ENCODE assay signal across 14 cellular contexts in genomic region chr7:100878013-100878412, GRCh38. TPM values are rescaled to one million over a fixed set of nuclear protein-coding genes. Genes with fewer than 3 reads are reported as not detected.
DNase-seq lines count a peak whose midpoint lies in the region; ATAC-seq and TF ChIP-seq lines count a peak whose summit lies in the region.
"Had no signal": no experiment of that assay in that cellular context is flagged by ENCODE, and none has a peak within 500 bp of the region (broad histone marks: within the 10 kb centered on the region; RNA-seq: fewer than 3 reads in every experiment).

No MANE protein-coding gene starts in this region.

- peak overlapping the region; percentile 33 to 99 (median 94) for H3K4me2 ChIP-seq in BLaER1 treated with 17β-estradiol and CSF1 and Interleukin-3, amounts not matched to agents 10 nM and 100 nM
- peak overlapping the region; percentile 92; the same call in 1 of the 2 replicates for H3K4me2 ChIP-seq in DND-41 (ENCODE audit: insufficient read depth, low read length)

- H3K27ac ChIP-seq in BLaER1 treated with 17β-estradiol and CSF1 and Interleukin-3, amounts not matched to agents 10 nM and 100 nM: no peak overlapping the region
- H3K27ac ChIP-seq in DND-41 (ENCODE audit: low read length): no peak overlapping the region
- H3K27ac ChIP-seq: skin epidermis had no signal

- H3K36me3 ChIP-seq in BLaER1 treated with 17β-estradiol and CSF1 and Interleukin-3, amounts not matched to agents 10 nM and 100 nM: peaks cover 70 to 89% (median 85%) of the 10 kb centered on the region in 11 experiments
- peaks cover 87% of the 10 kb centered on the region for H3K36me3 ChIP-seq in DND-41 (ENCODE audit: insufficient read depth, low read length)

- no peak overlapping the region for H2AFZ ChIP-seq in DND-41 (ENCODE audit: low read depth, low read length)

- no peaks in the 10 kb centered on the region for H3K9me3 Mint-ChIP-seq in activated T-helper 2 cell treated with anti-CD3 and anti-CD28 coated beads, Interferon-gamma antibody, Interleukin-2, Interleukin-4, amounts not matched to agents 10 μg/mL and 5 μg/mL and 100 μg/mL, durations not matched to agents 14 hours and 24 hours and 36 hours
- H3K9me3 Mint-ChIP-seq in naive thymus-derived CD8-positive, alpha-beta T cell: no peaks in the 10 kb centered on the region
- H3K9me3 Mint-ChIP-seq: stimulated activated memory B cell treated with anti-CD40 and anti-IgM and Interleukin-4, amounts not matched to agents 10 μg/mL and 1 μg/mL and 100 μg/mL, for 72 hours had no signal

- H3K9me3 ChIP-seq in BLaER1 treated with 17β-estradiol and CSF1 and Interleukin-3, amounts not matched to agents 10 nM and 100 nM (replicated peaks in 1 of 11): peaks cover 0 to 6% (median 0%) of the 10 kb centered on the region in 11 experiments; a peak in 3 of 22 replicates
- H3K9me3 ChIP-seq in DND-41 (ENCODE audit: insufficient read depth, low read length, severe bottlenecking): no peaks in the 10 kb centered on the region

- H3K4me3 ChIP-seq in BLaER1 treated with 17β-estradiol and CSF1 and Interleukin-3, amounts not matched to agents 10 nM and 100 nM: no peak overlapping the region
- H3K4me3 ChIP-seq in DND-41 (ENCODE audit: low read depth in 1 of 2, low read length in 2 of 2): no peak overlapping the region
- no peak overlapping the region for H3K4me3 ChIP-seq in foreskin fibroblast (ENCODE audit: low read depth in 1 of 2, low read length in 2 of 2)
- H3K4me3 ChIP-seq: skin epidermis had no signal

- H3K27me3 Mint-ChIP-seq in activated T-helper 2 cell treated with anti-CD3 and anti-CD28 coated beads, Interferon-gamma antibody, Interleukin-2, Interleukin-4, amounts not matched to agents 10 μg/mL and 5 μg/mL and 100 μg/mL, durations not matched to agents 14 hours and 24 hours and 36 hours (ENCODE audit: low read depth): no peaks in the 10 kb centered on the region
- peaks cover 0 to 3% (median 0%) of the 10 kb centered on the region in 5 donors for H3K27me3 Mint-ChIP-seq in naive thymus-derived CD8-positive, alpha-beta T cell
- H3K27me3 Mint-ChIP-seq: stimulated activated memory B cell treated with anti-CD40 and anti-IgM and Interleukin-4, amounts not matched to agents 10 μg/mL and 1 μg/mL and 100 μg/mL, for 72 hours had no signal

- POLR2A ChIA-PET in naive thymus-derived CD8-positive, alpha-beta T cell (lab: Charles Lee): interaction anchor here (1.2 to 7.2 kb wide), 2 partner anchors 11 kb away, joined by 3 to 165 read pairs; partner anchors contain the start of genes TRIP6 and UFSP1

- H3K4me3 Mint-ChIP-seq in activated T-helper 2 cell treated with anti-CD3 and anti-CD28 coated beads, Interferon-gamma antibody, Interleukin-2, Interleukin-4, amounts not matched to agents 10 μg/mL and 5 μg/mL and 100 μg/mL, durations not matched to agents 14 hours and 24 hours and 36 hours (ENCODE audit: low read depth): peak overlapping the region; percentile 8
- peak overlapping the region in 9 of 10 donors; percentile 10 to 50 (median 33) for H3K4me3 Mint-ChIP-seq in naive thymus-derived CD8-positive, alpha-beta T cell
- H3K4me3 Mint-ChIP-seq: stimulated activated memory B cell treated with anti-CD40 and anti-IgM and Interleukin-4, amounts not matched to agents 10 μg/mL and 1 μg/mL and 100 μg/mL, for 72 hours had no signal

- TF ChIP-seq CTCF in DND-41 (IDR thresholded peaks at IDR 0.05; ENCODE audit: borderline replicate concordance, extremely low read depth, low read length, poor library complexity, severe bottlenecking): no peak
- TF ChIP-seq CTCF in foreskin fibroblast (IDR thresholded peaks at IDR 0.05; ENCODE audit: low read depth, low read length): no peak

- H3K9ac ChIP-seq in BLaER1 treated with 17β-estradiol and CSF1 and Interleukin-3, amounts not matched to agents 10 nM and 100 nM: peak overlapping the region in 9 of 11 experiments; percentile 28 to 96 (median 59); a peak in 15 of 22 replicates
- peak overlapping the region; percentile 22 for H3K9ac ChIP-seq in DND-41 (ENCODE audit: low read depth, low read length)

- peaks cover 83% of the 10 kb centered on the region for H3K79me2 ChIP-seq in DND-41 (ENCODE audit: insufficient read depth, low read length)

- no peak for ATAC-seq in DND-41 (ENCODE audit: insufficient read depth, low read depth)
- no peak for ATAC-seq in naive thymus-derived CD8-positive, alpha-beta T cell
- ATAC-seq: stimulated activated memory B cell treated with anti-CD40 and anti-IgM and Interleukin-4, amounts not matched to agents 10 μg/mL and 1 μg/mL and 100 μg/mL, for 72 hours had no signal

- intact Hi-C loops in activated T-helper 2 cell treated with anti-CD3 and anti-CD28 coated beads, Interferon-gamma antibody, Interleukin-2, Interleukin-4, amounts not matched to agents 10 μg/mL and 5 μg/mL and 100 μg/mL, durations not matched to agents 14 hours and 24 hours and 36 hours (cut with micrococcal nuclease): loop anchor here (10.0 kb wide), 1 partner anchor 293 kb away; the partner anchor contains the start of genes FBXO24 and LRCH4

- peaks cover 90% of the 10 kb centered on the region for H3K36me3 Mint-ChIP-seq in activated T-helper 2 cell treated with anti-CD3 and anti-CD28 coated beads, Interferon-gamma antibody, Interleukin-2, Interleukin-4, amounts not matched to agents 10 μg/mL and 5 μg/mL and 100 μg/mL, durations not matched to agents 14 hours and 24 hours and 36 hours (ENCODE audit: low read depth)
- H3K36me3 Mint-ChIP-seq in naive thymus-derived CD8-positive, alpha-beta T cell: peaks cover 3 to 68% (median 7%) of the 10 kb centered on the region in 3 donors

- peak overlapping the region; percentile 12 for H3K27ac Mint-ChIP-seq in activated T-helper 2 cell treated with anti-CD3 and anti-CD28 coated beads, Interferon-gamma antibody, Interleukin-2, Interleukin-4, amounts not matched to agents 10 μg/mL and 5 μg/mL and 100 μg/mL, durations not matched to agents 14 hours and 24 hours and 36 hours
- H3K27ac Mint-ChIP-seq in naive thymus-derived CD8-positive, alpha-beta T cell: peak overlapping the region in 6 of 10 donors; percentile 3 to 73 (median 51)

- H3K4me1 ChIP-seq in BLaER1 treated with 17β-estradiol and CSF1 and Interleukin-3, amounts not matched to agents 10 nM and 100 nM: peaks cover 49 to 79% (median 70%) of the 10 kb centered on the region in 10 experiments
- peaks cover 52% of the 10 kb centered on the region for H3K4me1 ChIP-seq in DND-41 (ENCODE audit: insufficient read depth, low read length)

- peaks cover 37% of the 10 kb centered on the region for H3K4me1 Mint-ChIP-seq in activated T-helper 2 cell treated with anti-CD3 and anti-CD28 coated beads, Interferon-gamma antibody, Interleukin-2, Interleukin-4, amounts not matched to agents 10 μg/mL and 5 μg/mL and 100 μg/mL, durations not matched to agents 14 hours and 24 hours and 36 hours (ENCODE audit: low read depth)
- H3K4me1 Mint-ChIP-seq in naive thymus-derived CD8-positive, alpha-beta T cell: peaks cover 22 to 62% (median 60%) of the 10 kb centered on the region in 4 donors

- DNase-seq in DND-41 (no peak), foreskin fibroblast (no peak), HuH-7 (ENCODE audit: low spot score) (no peak), pons (ENCODE audit: low spot score) (no peak)
- no peak for DNase-seq in activated T-helper 2 cell treated with anti-CD3 and anti-CD28 coated beads, Interferon-gamma antibody, Interleukin-2, Interleukin-4, amounts not matched to agents 10 μg/mL and 5 μg/mL and 100 μg/mL, durations not matched to agents 14 hours and 24 hours and 36 hours (ENCODE audit: low spot score)
- DNase-seq in naive thymus-derived CD8-positive, alpha-beta T cell: no peak
- DNase-seq: cerebellar nuclear complex, GOT3, mesendoderm, NCI-H1048, SHP77 had no signal

- no peaks in the 10 kb centered on the region for H3K27me3 ChIP-seq in BLaER1 treated with 17β-estradiol and CSF1 and Interleukin-3, amounts not matched to agents 10 nM and 100 nM
- H3K27me3 ChIP-seq in DND-41 (ENCODE audit: insufficient read depth, low read length, poor library complexity): no peaks in the 10 kb centered on the region

- peaks cover 68 to 79% (median 76%) of the 10 kb centered on the region in 11 experiments; a peak in 21 of 22 replicates for H4K20me1 ChIP-seq in BLaER1 treated with 17β-estradiol and CSF1 and Interleukin-3, amounts not matched to agents 10 nM and 100 nM
- H4K20me1 ChIP-seq in DND-41 (ENCODE audit: insufficient read depth, low read length): peaks cover 66% of the 10 kb centered on the region

RNA-seq across cellular contexts. Expression of gene SRRT, which starts 3.1 kb away (rescaled TPM):
- 280 and 290 TPM in 2 replicates for total RNA-seq in activated T-helper 2 cell treated with anti-CD3 and anti-CD28 coated beads, Interferon-gamma antibody, Interleukin-2, Interleukin-4, amounts not matched to agents 10 μg/mL and 5 μg/mL and 100 μg/mL, durations not matched to agents 14 hours and 24 hours and 36 hours
- 100 to 1,000 TPM; 263 to 267 TPM for total RNA-seq in naive thymus-derived CD8-positive, alpha-beta T cell
- 10 to 100 TPM; 51.1 to 69.4 (median 63.2) TPM for polyA plus RNA-seq in naive thymus-derived CD8-positive, alpha-beta T cell

RNA-seq across cellular contexts. Expression of gene TRIP6, which starts 10.8 kb away (rescaled TPM):
- 38.5 and 38.7 TPM in 2 replicates for total RNA-seq in activated T-helper 2 cell treated with anti-CD3 and anti-CD28 coated beads, Interferon-gamma antibody, Interleukin-2, Interleukin-4, amounts not matched to agents 10 μg/mL and 5 μg/mL and 100 μg/mL, durations not matched to agents 14 hours and 24 hours and 36 hours
- total RNA-seq in naive thymus-derived CD8-positive, alpha-beta T cell: 10 to 100 TPM; 14.3 to 16.2 TPM
- 1 to 10 TPM; 3.4 to 6.0 (median 4.9) TPM for polyA plus RNA-seq in naive thymus-derived CD8-positive, alpha-beta T cell

RNA-seq across cellular contexts. Expression of gene UFSP1, which starts 11.5 kb away (rescaled TPM):
- 3.8 and 5.0 TPM in 2 replicates for total RNA-seq in activated T-helper 2 cell treated with anti-CD3 and anti-CD28 coated beads, Interferon-gamma antibody, Interleukin-2, Interleukin-4, amounts not matched to agents 10 μg/mL and 5 μg/mL and 100 μg/mL, durations not matched to agents 14 hours and 24 hours and 36 hours
- 10 to 100 TPM in 1 of 2 experiments, 1 to 10 TPM in 1; 6.5 to 10.9 TPM for total RNA-seq in naive thymus-derived CD8-positive, alpha-beta T cell
- 1 to 10 TPM; 1.1 to 2.7 (median 1.7) TPM for polyA plus RNA-seq in naive thymus-derived CD8-positive, alpha-beta T cell

RNA-seq across cellular contexts. Expression of gene ACHE, which starts 17.7 kb away (rescaled TPM):
- total RNA-seq in activated T-helper 2 cell treated with anti-CD3 and anti-CD28 coated beads, Interferon-gamma antibody, Interleukin-2, Interleukin-4, amounts not matched to agents 10 μg/mL and 5 μg/mL and 100 μg/mL, durations not matched to agents 14 hours and 24 hours and 36 hours: 0.09 and 0.21 TPM in 2 replicates
- under 1 TPM; 0.19 to 0.52 TPM for total RNA-seq in naive thymus-derived CD8-positive, alpha-beta T cell
- not detected for polyA plus RNA-seq in naive thymus-derived CD8-positive, alpha-beta T cell

RNA-seq across cellular contexts. Expression of gene SLC12A9, which starts 25.5 kb away (rescaled TPM):
- 27.3 and 31.6 TPM in 2 replicates for total RNA-seq in activated T-helper 2 cell treated with anti-CD3 and anti-CD28 coated beads, Interferon-gamma antibody, Interleukin-2, Interleukin-4, amounts not matched to agents 10 μg/mL and 5 μg/mL and 100 μg/mL, durations not matched to agents 14 hours and 24 hours and 36 hours
- 10 to 100 TPM; 66.9 to 74.7 TPM for total RNA-seq in naive thymus-derived CD8-positive, alpha-beta T cell
- polyA plus RNA-seq in naive thymus-derived CD8-positive, alpha-beta T cell: 1 to 10 TPM; 6.8 to 9.4 (median 8.0) TPM
